In the genomic region with DNA sequence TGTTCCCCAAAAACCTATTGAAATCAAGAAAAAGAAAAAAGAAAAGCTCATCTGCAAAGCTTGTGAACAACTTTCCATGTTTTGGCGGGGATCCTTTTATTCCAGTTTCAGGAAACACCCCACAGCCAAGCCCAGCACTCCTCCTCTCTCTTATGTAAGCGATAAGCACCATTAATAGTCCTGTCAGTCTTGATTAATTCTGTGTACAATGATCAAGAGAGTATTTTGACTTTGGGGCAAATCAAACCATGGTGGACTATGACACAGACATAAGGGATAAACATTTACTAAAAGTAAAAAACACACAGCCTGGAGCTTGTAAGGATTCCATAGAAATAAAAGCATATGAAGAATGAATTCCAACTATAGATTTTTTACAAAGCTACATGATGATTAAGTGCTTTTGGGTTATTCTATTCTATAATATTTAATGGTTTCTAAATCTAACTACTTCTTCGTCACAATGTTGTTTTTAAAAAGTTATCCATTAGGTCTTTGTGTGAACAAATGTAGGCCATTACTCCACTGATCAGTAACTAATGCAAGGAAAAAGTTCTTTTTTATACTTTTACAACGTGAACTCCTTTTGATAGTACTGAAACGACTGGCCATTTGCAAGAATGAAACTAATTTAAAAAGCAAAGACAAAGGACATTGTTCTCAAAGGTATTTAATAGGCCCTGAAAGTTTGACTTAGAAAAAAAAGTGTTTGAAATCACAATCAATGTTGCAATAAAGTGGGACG, we compare ENCODE assay signal across 26 cellular contexts.
A peak's percentile ranks its signal among the peaks of the same experiment; 100 is the strongest.
DNase-seq lines count a peak whose midpoint lies in the region; ATAC-seq, FAIRE-seq and TF ChIP-seq lines count a peak whose summit lies in the region.
"Had no signal": no experiment of that assay in that cellular context is flagged by ENCODE, and none has a peak within 500 bp of the region (broad histone marks: within the 10 kb centered on the region; RNA-seq: fewer than 3 reads in every experiment).

No MANE protein-coding gene starts in this region.

- H3K4me1 ChIP-seq in body of pancreas (peaks cover 5% of the 10 kb centered on the region), pancreas (no peaks in the 10 kb centered on the region)
- H3K4me1 ChIP-seq: A549; BE2C; BLaER1 treated with 17β-estradiol and CSF1 and Interleukin-3, amounts not matched to agents 10 nM and 100 nM had no signal

- H3K4me3 ChIP-seq in body of pancreas (no peak overlapping the region), pancreas (no peak overlapping the region)
- H3K4me3 ChIP-seq: A549; BLaER1 treated with 17β-estradiol and CSF1 and Interleukin-3, amounts not matched to agents 10 nM and 100 nM; GM12878; GM23338 had no signal

- ATAC-seq in body of pancreas (peak; percentile 65), pancreas (peak; percentile 38 to 77 (median 61))
- ATAC-seq: A549, GM12878, GM23338, HCT116 had no signal

- no peaks in the 10 kb centered on the region for H3K27me3 ChIP-seq in body of pancreas
- H3K27me3 ChIP-seq in pancreas, result no peaks in the 10 kb centered on the region
- H3K27me3 ChIP-seq: BE2C; BLaER1 treated with 17β-estradiol and CSF1 and Interleukin-3, amounts not matched to agents 10 nM and 100 nM had no signal

- peak; percentile 45 for FAIRE-seq in RCC 7860 (lab: Jason Lieb, UNC)
- no peak for FAIRE-seq in pancreas (lab: Jason Lieb, UNC)
- FAIRE-seq: A549, D721Med, GM12878, GM18507 had no signal

- H3K9me3 ChIP-seq in body of pancreas (no peaks in the 10 kb centered on the region), pancreas (no peaks in the 10 kb centered on the region)
- H3K9me3 ChIP-seq: A549, BE2C had no signal

- intact Hi-C loops in body of pancreas (cut with DNase I), result no loop called here
- intact Hi-C loops in pancreas (cut with DNase I), result no loop called here

- TF ChIP-seq POLR2A in body of pancreas (IDR thresholded peaks at IDR 0.05), result no peak

- no peak for TF ChIP-seq CTCF in body of pancreas (IDR thresholded peaks at IDR 0.05)
- no peak for TF ChIP-seq CTCF in pancreas (IDR thresholded peaks at IDR 0.05)

- WGBS in body of pancreas, 2 donors, result 20 to 30% methylated on average over 6 of the region's 6 CpGs
- WGBS in pancreas, 2 donors, result 18 to 25% methylated on average over 6 of the region's 6 CpGs

- H3K27ac ChIP-seq in body of pancreas (peak overlapping the region in 1 of 4 donors; percentile 24), pancreas (peak overlapping the region in 3 of 4 donors; percentile 16 to 29 (median 19))
- H3K27ac ChIP-seq: A549; BLaER1 treated with 17β-estradiol and CSF1 and Interleukin-3, amounts not matched to agents 10 nM and 100 nM had no signal

- H3K36me3 ChIP-seq in body of pancreas (replicated peaks in 1 of 2; ENCODE audit: insufficient read depth in 1 of 2, low read depth in 2 of 2) (no peaks in the 10 kb centered on the region), pancreas (no peaks in the 10 kb centered on the region)
- H3K36me3 ChIP-seq: BE2C; BLaER1 treated with 17β-estradiol and CSF1 and Interleukin-3, amounts not matched to agents 10 nM and 100 nM had no signal

- DNase-seq in RCC 7860 (ENCODE audit: low spot score) (no peak), body of pancreas (no peak), left kidney (ENCODE audit: low read depth, low spot score) (peak; percentile 33), pancreas (no peak), glomerular visceral epithelial cell (ENCODE audit: extremely low spot score) (no peak), NCI-H69 (lab: John Stamatoyannopoulos, UW) (no peak)
- no peak for DNase-seq in activated naive CD4-positive, alpha-beta T cell treated with Interleukin-2 at 50 U/mL for 16 hours
- DNase-seq in stimulated activated naive CD4-positive, alpha-beta T cell treated with Interleukin-2 at 50 U/mL for 16 hours (lab: John Stamatoyannopoulos, UW), result no peak
- DNase-seq: 8988T; ACHN; AML-193; BE2C; CD4-positive, alpha-beta T cell; CD8-positive, alpha-beta memory T cell; DMS 273 treated with DMSO at 0.1 percent for 48 hours; DMS79; EL; GDM1; H9 had no signal
